8 cellular contexts compared by ENCODE assay signal in the genomic region with DNA sequence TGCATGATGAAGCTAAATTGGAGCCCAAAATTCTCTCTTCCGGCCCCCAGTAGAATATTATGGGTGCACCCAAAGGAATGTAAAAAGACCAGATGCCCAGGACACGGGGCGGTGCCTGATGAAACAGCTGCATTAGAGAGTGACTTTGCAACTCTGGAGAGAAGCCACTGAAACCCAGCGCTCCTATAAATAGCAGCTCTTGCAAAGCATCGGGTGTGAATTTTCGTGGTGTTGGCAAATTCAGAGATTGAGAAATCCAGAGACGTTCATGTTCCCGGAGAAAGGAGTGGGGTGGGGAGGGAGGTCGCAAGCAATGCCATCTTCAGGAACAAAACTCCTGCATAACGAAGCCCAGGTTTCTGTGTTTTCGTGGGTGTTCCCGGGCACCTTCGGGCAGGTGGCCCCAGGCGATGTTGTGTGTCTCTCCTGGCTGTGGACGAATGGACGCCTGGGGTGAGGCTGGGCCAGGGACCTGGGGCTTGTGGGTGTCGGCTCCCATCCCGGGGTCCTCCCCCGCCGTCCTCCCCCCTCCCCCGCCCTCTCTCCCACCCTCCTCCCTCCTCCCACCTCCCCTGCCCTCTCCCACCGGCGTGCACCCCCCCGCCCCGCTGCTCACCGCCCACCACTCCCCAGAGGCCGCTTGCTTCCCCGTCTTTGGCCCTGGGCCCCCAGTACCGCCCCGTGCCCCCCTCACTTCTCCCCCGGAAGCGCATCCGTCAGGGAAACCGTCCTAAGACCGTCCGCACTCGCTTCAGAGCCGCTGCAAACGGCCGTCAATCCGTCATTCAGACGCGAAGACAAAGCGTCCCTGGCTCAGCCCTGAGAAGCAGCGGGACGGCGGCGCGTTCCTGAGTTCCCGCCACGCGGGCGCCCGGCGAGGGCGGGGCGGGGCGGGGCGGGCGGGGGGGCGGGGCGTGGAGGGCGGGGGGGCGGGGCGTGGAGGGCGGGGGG. TPM values are rescaled to one million over a fixed set of nuclear protein-coding genes. Genes with fewer than 3 reads are reported as not detected.
DNase-seq lines count a peak whose midpoint lies in the region; ATAC-seq and TF ChIP-seq lines count a peak whose summit lies in the region.

No MANE protein-coding gene starts in this region.

- H3K4me3 ChIP-seq in GM12865 (ENCODE audit: low read depth, low read length) = peak overlapping the region; percentile 59
- H3K4me3 ChIP-seq in epithelial cell of proximal tubule (ENCODE audit: low read depth, low read length) = peak overlapping the region; percentile 30
- peak overlapping the region; percentile 38 for H3K4me3 ChIP-seq in mononuclear cell (ENCODE audit: low read length)

- no peaks in the 10 kb centered on the region for H3K9me3 ChIP-seq in mononuclear cell (ENCODE audit: low read depth, low read length)

- no peak overlapping the region for H3K27ac Mint-ChIP-seq in stimulated activated memory B cell treated with anti-CD40 and anti-IgM and Interleukin-4, amounts not matched to agents 10 μg/mL and 1 μg/mL and 100 μg/mL, for 72 hours

- TF ChIP-seq CTCF in GM12865 (IDR thresholded peaks at IDR 0.05; ENCODE audit: insufficient read depth, low read depth, low read length, missing control alignments) (no peak), epithelial cell of proximal tubule (conservative IDR thresholded peaks at IDR 0.05; ENCODE audit: low read depth, low read length) (no peak)

- peak overlapping the region; percentile 75 for H3K4me3 Mint-ChIP-seq in stimulated activated memory B cell treated with anti-CD40 and anti-IgM and Interleukin-4, amounts not matched to agents 10 μg/mL and 1 μg/mL and 100 μg/mL, for 72 hours

- H3K4me1 Mint-ChIP-seq in stimulated activated memory B cell treated with anti-CD40 and anti-IgM and Interleukin-4, amounts not matched to agents 10 μg/mL and 1 μg/mL and 100 μg/mL, for 72 hours = peaks cover 18% of the 10 kb centered on the region

- peak; percentile 54 for ATAC-seq in stimulated activated memory B cell treated with anti-CD40 and anti-IgM and Interleukin-4, amounts not matched to agents 10 μg/mL and 1 μg/mL and 100 μg/mL, for 72 hours
- ATAC-seq in HG03432 (IDR thresholded peaks at IDR 0.05; ENCODE audit: unreplicated experiment) = no peak

- H3K9me3 Mint-ChIP-seq in stimulated activated memory B cell treated with anti-CD40 and anti-IgM and Interleukin-4, amounts not matched to agents 10 μg/mL and 1 μg/mL and 100 μg/mL, for 72 hours = peaks cover 9% of the 10 kb centered on the region

- peaks cover 11% of the 10 kb centered on the region for H3K4me1 ChIP-seq in mononuclear cell (ENCODE audit: insufficient read depth, low read length)

- peak; percentile 67 for DNase-seq in GM12865 (ENCODE audit: low read depth)
- DNase-seq in NCI-H1930 (lab: John Stamatoyannopoulos, UW) = peak; percentile 72 to 73
- peak; percentile 82 for DNase-seq in activated CD8-positive, alpha-beta memory T cell treated with anti-CD3 and anti-CD28 coated beads, Interleukin-2, amount 50 U/mL, for 48 hours
- peak; percentile 6 for DNase-seq in epithelial cell of proximal tubule (ENCODE audit: low read depth)
- no peak for DNase-seq in cerebellar nuclear complex (lab: John Stamatoyannopoulos, UW)

- H3K27me3 Mint-ChIP-seq in stimulated activated memory B cell treated with anti-CD40 and anti-IgM and Interleukin-4, amounts not matched to agents 10 μg/mL and 1 μg/mL and 100 μg/mL, for 72 hours = no peaks in the 10 kb centered on the region

- H3K36me3 Mint-ChIP-seq in stimulated activated memory B cell treated with anti-CD40 and anti-IgM and Interleukin-4, amounts not matched to agents 10 μg/mL and 1 μg/mL and 100 μg/mL, for 72 hours = peaks cover 10% of the 10 kb centered on the region

- no peaks in the 10 kb centered on the region for H3K27me3 ChIP-seq in mononuclear cell (ENCODE audit: insufficient read depth, low read length)

RNA-seq across cellular contexts. Expression of a gene that starts 26.7 kb away (rescaled TPM):
- total RNA-seq in epithelial cell of proximal tubule (22.0 and 28.5 TPM in 2 replicates), mononuclear cell (18.3 TPM)

RNA-seq across cellular contexts. Expression of a gene that starts 53.6 kb away (rescaled TPM):
- total RNA-seq in epithelial cell of proximal tubule (0.06 and 0.22 TPM in 2 replicates), mononuclear cell (0.10 TPM)

Comparison
In these comparisons a context has a peak if more than half of its experiments do, and no peak if none do; other contexts are left out.
1. DNase-seq: peak in GM12865 (single experiment), NCI-H1930 (2 of 2), activated CD8-positive, alpha-beta memory T cell treated with anti-CD3 and anti-CD28 coated beads, Interleukin-2, amount 50 U/mL, for 48 hours (single experiment) and epithelial cell of proximal tubule (single experiment); none in cerebellar nuclear complex (0 of 2).
2. Peak in every context shown above with its lines, with median percentiles within 50 percentile points of each other: H3K4me3 ChIP-seq.